Comparison of ENCODE assay signal across 8 cellular contexts in the genomic region with DNA sequence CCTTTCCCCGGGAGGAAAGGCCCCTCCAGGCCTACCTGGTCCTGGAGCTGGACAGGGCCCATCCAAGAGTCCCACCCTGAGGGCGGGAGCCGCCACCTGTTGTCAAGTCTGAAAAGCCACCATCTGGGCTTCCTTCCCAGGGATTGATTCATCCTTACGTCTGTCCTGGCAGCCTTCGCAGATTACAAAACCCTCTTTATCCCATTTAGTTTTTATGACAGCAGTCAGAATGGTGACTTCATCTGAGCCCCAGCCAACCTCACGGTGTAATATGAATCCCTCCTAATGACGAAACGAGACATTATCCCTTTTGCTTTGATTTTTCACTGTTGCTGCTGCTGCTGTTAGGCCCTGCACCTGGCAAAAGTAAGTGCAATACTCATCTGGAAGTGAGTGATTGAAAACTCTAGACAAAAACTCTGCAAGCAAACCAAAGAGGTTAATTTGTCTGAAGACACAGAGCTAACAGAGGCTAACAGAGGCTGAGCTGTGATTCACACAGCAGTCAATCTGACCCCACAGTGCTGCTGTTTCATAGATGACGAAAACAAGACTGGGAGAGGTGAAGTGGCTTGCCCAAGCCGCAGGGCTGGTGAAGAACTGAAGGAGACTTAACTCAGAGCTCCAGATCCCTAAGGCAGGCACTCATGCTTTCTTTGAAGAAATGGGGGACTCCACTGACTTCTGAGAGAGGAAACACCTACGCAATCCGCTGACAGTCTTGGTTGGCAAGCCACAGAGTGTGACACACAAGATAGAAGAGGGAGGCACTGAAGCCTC. TPM values are rescaled to one million over a fixed set of nuclear protein-coding genes. Genes with fewer than 3 reads are reported as not detected.
A peak's percentile ranks its signal among the peaks of the same experiment; 100 is the strongest.
DNase-seq lines count a peak whose midpoint lies in the region; ATAC-seq, FAIRE-seq and TF ChIP-seq lines count a peak whose summit lies in the region.

No MANE protein-coding gene starts in this region.

- peak overlapping the region; percentile 70 for H2AFZ ChIP-seq in astrocyte (ENCODE audit: low read depth, low read length)
- no peak overlapping the region for H2AFZ ChIP-seq in Karpas-422 (ENCODE audit: low read length)

- no peaks in the 10 kb centered on the region for H3K36me3 Mint-ChIP-seq in astrocyte (ENCODE audit: low read depth, unreplicated experiment)

- no peaks in the 10 kb centered on the region for H3K9me2 ChIP-seq in Karpas-422 (replicated peaks; ENCODE audit: insufficient read depth, low read length)

- peak overlapping the region; percentile 42 for H3K27ac Mint-ChIP-seq in astrocyte (ENCODE audit: unreplicated experiment)

- H4K20me1 ChIP-seq in astrocyte (ENCODE audit: insufficient read depth, low read length) (no peaks in the 10 kb centered on the region), Karpas-422 (ENCODE audit: insufficient read depth, low read depth, low read length) (no peaks in the 10 kb centered on the region)

- H3K9ac ChIP-seq in astrocyte (ENCODE audit: low read length) (peak overlapping the region; percentile 66), Karpas-422 (ENCODE audit: low read length) (no peak overlapping the region)

- H3K27ac ChIP-seq in astrocyte (ENCODE audit: low read depth, low read length) = peak overlapping the region; percentile 85
- H3K27ac ChIP-seq in lung (ENCODE audit: low read depth in 1 of 2, low read length in 1 of 2) = peak overlapping the region; percentile 52 to 86
- no peak overlapping the region for H3K27ac ChIP-seq in Karpas-422 (ENCODE audit: low read length)

- TF ChIP-seq CTCF in astrocyte (IDR thresholded peaks at IDR 0.05; ENCODE audit: insufficient read depth, low read depth, low read length) (no peak), lung (IDR thresholded peaks at IDR 0.05; ENCODE audit: control extremely low read depth, extremely low read depth) (no peak)

- no peaks in the 10 kb centered on the region for H3K9me3 ChIP-seq in astrocyte (ENCODE audit: insufficient read depth, low read depth, low read length)
- H3K9me3 ChIP-seq in lung (ENCODE audit: control insufficient read depth in 2 of 2, insufficient read depth in 1 of 2, low read length in 1 of 2) = no peaks in the 10 kb centered on the region
- no peaks in the 10 kb centered on the region for H3K9me3 ChIP-seq in Karpas-422 (ENCODE audit: low read length)

- FAIRE-seq in astrocyte (lab: Jason Lieb, UNC) = no peak

- peaks cover 16% of the 10 kb centered on the region for H3K27me3 Mint-ChIP-seq in astrocyte (ENCODE audit: low read depth, unreplicated experiment)

- 47 to 50% methylated on average over 12 of the region's 12 CpGs for WGBS in lung, 2 donors

- H3K4me3 ChIP-seq in astrocyte (ENCODE audit: insufficient read depth, low read depth, low read length) (no peak overlapping the region), lung (no peak overlapping the region), Karpas-422 (ENCODE audit: low read length) (no peak overlapping the region)

- ATAC-seq in lung (ENCODE audit: insufficient read depth, low FRiP score) = peak; percentile 82
- ATAC-seq in HG03354 (IDR thresholded peaks at IDR 0.05; ENCODE audit: poor library complexity, severe bottlenecking, unreplicated experiment) = no peak
- ATAC-seq in HG03565 (IDR thresholded peaks at IDR 0.05; ENCODE audit: unreplicated experiment) = no peak

- H3K4me1 Mint-ChIP-seq in astrocyte (ENCODE audit: low read depth, unreplicated experiment) = peaks cover 6% of the 10 kb centered on the region

- H3K79me2 ChIP-seq in astrocyte (ENCODE audit: insufficient read depth, low read length) (no peaks in the 10 kb centered on the region), Karpas-422 (ENCODE audit: low read length) (no peaks in the 10 kb centered on the region)

- H3K27me3 ChIP-seq in astrocyte (ENCODE audit: insufficient read depth, low read length) = no peaks in the 10 kb centered on the region
- no peaks in the 10 kb centered on the region for H3K27me3 ChIP-seq in lung (ENCODE audit: control insufficient read depth, insufficient read depth)
- H3K27me3 ChIP-seq in Karpas-422 (ENCODE audit: low read length) = no peaks in the 10 kb centered on the region

- no peaks in the 10 kb centered on the region for H3K9me3 Mint-ChIP-seq in astrocyte (ENCODE audit: unreplicated experiment)

- H3K36me3 ChIP-seq in astrocyte (ENCODE audit: insufficient read depth, low read length) (no peaks in the 10 kb centered on the region), lung (ENCODE audit: control insufficient read depth in 2 of 2, insufficient read depth in 2 of 2, low read length in 2 of 2) (no peaks in the 10 kb centered on the region), Karpas-422 (ENCODE audit: insufficient read depth, low read length) (no peaks in the 10 kb centered on the region)

- DNase-seq in GM04503 (ENCODE audit: low read depth) (peak; percentile 85), NCI-H2107 (lab: John Stamatoyannopoulos, UW) (peak; percentile 91), astrocyte (ENCODE audit: low read depth) (peak; percentile 96), lung (ENCODE audit: low spot score) (peak; percentile 42), ureter (ENCODE audit: low spot score) (peak; percentile 81), Karpas-422 (no peak)

- H3K4me2 ChIP-seq in astrocyte (ENCODE audit: low read length) = peak overlapping the region; percentile 77
- no peak overlapping the region for H3K4me2 ChIP-seq in Karpas-422 (ENCODE audit: low read depth, low read length, poor library complexity, severe bottlenecking)

- H3K4me3 Mint-ChIP-seq in astrocyte (ENCODE audit: unreplicated experiment) = no peak overlapping the region

- H3K4me1 ChIP-seq in astrocyte (ENCODE audit: insufficient read depth, low read length) = peaks cover 14% of the 10 kb centered on the region
- H3K4me1 ChIP-seq in lung (ENCODE audit: control insufficient read depth in 2 of 2, insufficient read depth in 2 of 2, low read length in 2 of 2) = peaks cover 0 to 11% of the 10 kb centered on the region in 2 donors
- H3K4me1 ChIP-seq in Karpas-422 (ENCODE audit: low read length) = peaks cover 4% of the 10 kb centered on the region

RNA-seq across cellular contexts. Expression of a gene that starts 30.0 kb away (rescaled TPM):
- total RNA-seq in astrocyte (not detected in 2 replicates), lung (not detected), ureter (not detected)
- polyA plus RNA-seq in lung = under 1 TPM in 1 of 2 donors, not detected in 1; 0.47 TPM
- total RNA-seq in Karpas-422 (2014; rRNA removed; shearing (Covaris generic); ENCODE audit: low replicate concordance) = not detected in 2 replicates

RNA-seq across cellular contexts. Expression of a gene that starts 45.3 kb away (rescaled TPM):
- total RNA-seq in astrocyte (74.4 and 125 TPM in 2 replicates), lung (1,000 to 10,000 TPM in 1 of 2 donors, 100 to 1,000 TPM in 1; 165 to 1,591 TPM), ureter (1,381 TPM)
- over 10,000 TPM in 1 of 2 donors, 1,000 to 10,000 TPM in 1; 2,413 to 10,136 TPM for polyA plus RNA-seq in lung
- 26.8 and 43.3 TPM in 2 replicates for total RNA-seq in Karpas-422 (2014; rRNA removed; shearing (Covaris generic); ENCODE audit: low replicate concordance)

RNA-seq across cellular contexts. Expression of a gene that starts 50.3 kb away (rescaled TPM):
- 0.39 TPM in 1 of 2 replicates, not detected in the other for total RNA-seq in astrocyte
- total RNA-seq in lung = under 1 TPM in 1 of 2 donors, not detected in 1; 0.31 TPM
- polyA plus RNA-seq in lung = under 1 TPM; 0.31 to 0.32 TPM
- 0.86 TPM for total RNA-seq in ureter
- not detected in 2 replicates for total RNA-seq in Karpas-422 (2014; rRNA removed; shearing (Covaris generic); ENCODE audit: low replicate concordance)

RNA-seq across cellular contexts. Expression of a gene that starts 55.1 kb away (rescaled TPM):
- 58.5 and 69.3 TPM in 2 replicates for total RNA-seq in astrocyte
- 100 to 1,000 TPM in 1 of 2 donors, 10 to 100 TPM in 1; 44.0 to 665 TPM for total RNA-seq in lung
- 1,000 to 10,000 TPM in 1 of 2 donors, 100 to 1,000 TPM in 1; 860 to 2,351 TPM for polyA plus RNA-seq in lung
- total RNA-seq in ureter = 120 TPM
- total RNA-seq in Karpas-422 (2014; rRNA removed; shearing (Covaris generic); ENCODE audit: low replicate concordance) = 1.2 TPM in 1 of 2 replicates, not detected in the other

RNA-seq across cellular contexts. Expression of a gene that starts 58.6 kb away (rescaled TPM):
- total RNA-seq in astrocyte (12.8 and 14.6 TPM in 2 replicates), lung (1 to 10 TPM; 3.0 to 5.4 TPM), ureter (6.5 TPM)
- 1 to 10 TPM; 6.5 to 8.0 TPM for polyA plus RNA-seq in lung
- total RNA-seq in Karpas-422 (2014; rRNA removed; shearing (Covaris generic); ENCODE audit: low replicate concordance) = not detected in 2 replicates
